In the genomic region with DNA sequence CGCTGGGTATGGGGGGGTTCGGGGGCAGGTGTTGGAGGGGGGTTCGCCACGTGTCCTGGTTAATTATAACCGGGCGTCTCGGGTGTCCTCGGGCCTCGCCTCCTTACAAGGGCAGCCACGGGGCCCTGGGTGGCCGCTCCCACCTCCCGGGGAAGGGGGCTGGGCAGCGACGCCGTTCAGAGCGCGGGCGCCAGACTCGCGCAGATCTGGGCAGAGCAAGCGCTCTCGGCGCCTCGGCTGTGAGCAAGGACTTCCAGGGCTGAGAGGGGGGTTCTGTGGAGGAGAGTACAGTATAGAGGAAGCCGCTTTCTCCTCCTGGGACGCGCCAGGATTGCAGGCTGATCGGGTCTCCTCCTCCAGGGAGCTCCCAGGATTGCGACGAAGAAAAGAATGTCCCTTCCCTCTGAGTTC, we compare ENCODE assay signal across 13 cellular contexts. TPM values are rescaled to one million over a fixed set of nuclear protein-coding genes. Genes with fewer than 3 reads are reported as not detected.
DNase-seq lines count a peak whose midpoint lies in the region; ATAC-seq and TF ChIP-seq lines count a peak whose summit lies in the region.
"Had no signal": no experiment of that assay in that cellular context is flagged by ENCODE, and none has a peak within 500 bp of the region (broad histone marks: within the 10 kb centered on the region; RNA-seq: fewer than 3 reads in every experiment).

No MANE protein-coding gene starts in this region.

- no peaks in the 10 kb centered on the region for H3K36me3 ChIP-seq in skeletal muscle satellite cell (ENCODE audit: insufficient read depth, low read length)
- H3K36me3 ChIP-seq: upper lobe of right lung had no signal

- H3K27ac ChIP-seq in coronary artery, result no peak overlapping the region
- H3K27ac ChIP-seq: upper lobe of right lung had no signal

- peak overlapping the region; percentile 37 for H3K4me2 ChIP-seq in skeletal muscle satellite cell (ENCODE audit: low read length)

- H3K4me3 ChIP-seq in coronary artery (peak overlapping the region; percentile 32), skeletal muscle satellite cell (ENCODE audit: low read length) (no peak overlapping the region)
- H3K4me3 ChIP-seq: upper lobe of right lung had no signal

- H3K9ac ChIP-seq in skeletal muscle satellite cell (ENCODE audit: low read depth, low read length), result no peak overlapping the region

- H3K4me1 ChIP-seq in skeletal muscle satellite cell (ENCODE audit: control insufficient read depth, insufficient read depth, low read length), result no peaks in the 10 kb centered on the region
- H3K4me1 ChIP-seq: upper lobe of right lung had no signal

- ATAC-seq in HG03457 (IDR thresholded peaks at IDR 0.05; ENCODE audit: unreplicated experiment), result no peak

- TF ChIP-seq CTCF in coronary artery (IDR thresholded peaks at IDR 0.05), result no peak

- H3K9me3 ChIP-seq in skeletal muscle satellite cell (replicated peaks; ENCODE audit: low read length), result no peaks in the 10 kb centered on the region
- H3K9me3 ChIP-seq: upper lobe of right lung had no signal

- DNase-seq in DMS153 treated with DMSO at 0.1 percent for 48 hours (lab: John Stamatoyannopoulos, UW; ENCODE audit: unreplicated experiment) (peak; percentile 21), DMS153 (lab: John Stamatoyannopoulos, UW) (no peak), coronary artery (ENCODE audit: low spot score) (no peak), iPS-NIHi7 (ENCODE audit: extremely low spot score) (peak; percentile 57), NCI-H2081 treated with DMSO at 0.1 percent for 48 hours (lab: John Stamatoyannopoulos, UW) (no peak)
- DNase-seq in activated T-cell treated with anti-CD3 and anti-CD28 coated beads, Interleukin-2, amount 50 U/mL, for 1 hour, result no peak
- DNase-seq: activated CD4-positive, CD25-positive, alpha-beta regulatory T cell; activated naive CD4-positive, alpha-beta T cell treated with anti-CD3 and anti-CD28 coated beads for 36 hours; MV-4-11; stimulated activated CD4-positive, alpha-beta T cell treated with anti-CD3 and anti-CD28 coated beads, Interleukin-2, amount 100 ng/mL, for 24 hours; upper lobe of right lung had no signal

- H3K27me3 ChIP-seq in skeletal muscle satellite cell (ENCODE audit: control insufficient read depth, insufficient read depth, low read length), result peaks cover 28% of the 10 kb centered on the region

RNA-seq across cellular contexts. Expression of a gene that starts 1.0 kb away (rescaled TPM):
- total RNA-seq in skeletal muscle satellite cell (2012; rRNA removed), result 0.25 and 7.4 TPM in 2 replicates
- total RNA-seq: activated naive CD4-positive, alpha-beta T cell treated with anti-CD3 and anti-CD28 coated beads for 36 hours had no signal

RNA-seq across cellular contexts. Expression of a gene that starts 16.9 kb away (rescaled TPM):
- total RNA-seq in skeletal muscle satellite cell (2012; rRNA removed), result under 0.01 TPM in 1 of 2 replicates, not detected in the other
- total RNA-seq: activated naive CD4-positive, alpha-beta T cell treated with anti-CD3 and anti-CD28 coated beads for 36 hours had no signal

RNA-seq across cellular contexts. Expression of a gene that starts 46.7 kb away (rescaled TPM):
- 40.1 and 54.0 TPM in 2 replicates for total RNA-seq in skeletal muscle satellite cell (2012; rRNA removed)

Comparison
In these comparisons a context has a peak if more than half of its experiments do, and no peak if none do; other contexts are left out.
1. DNase-seq: peak in DMS153 treated with DMSO at 0.1 percent for 48 hours (single experiment) and iPS-NIHi7 (single experiment); none in DMS153 (single experiment), coronary artery (single experiment), NCI-H2081 treated with DMSO at 0.1 percent for 48 hours (single experiment) and activated T-cell treated with anti-CD3 and anti-CD28 coated beads, Interleukin-2, amount 50 U/mL, for 1 hour (single experiment).